16 cellular contexts compared by ENCODE assay signal in the genomic region with DNA sequence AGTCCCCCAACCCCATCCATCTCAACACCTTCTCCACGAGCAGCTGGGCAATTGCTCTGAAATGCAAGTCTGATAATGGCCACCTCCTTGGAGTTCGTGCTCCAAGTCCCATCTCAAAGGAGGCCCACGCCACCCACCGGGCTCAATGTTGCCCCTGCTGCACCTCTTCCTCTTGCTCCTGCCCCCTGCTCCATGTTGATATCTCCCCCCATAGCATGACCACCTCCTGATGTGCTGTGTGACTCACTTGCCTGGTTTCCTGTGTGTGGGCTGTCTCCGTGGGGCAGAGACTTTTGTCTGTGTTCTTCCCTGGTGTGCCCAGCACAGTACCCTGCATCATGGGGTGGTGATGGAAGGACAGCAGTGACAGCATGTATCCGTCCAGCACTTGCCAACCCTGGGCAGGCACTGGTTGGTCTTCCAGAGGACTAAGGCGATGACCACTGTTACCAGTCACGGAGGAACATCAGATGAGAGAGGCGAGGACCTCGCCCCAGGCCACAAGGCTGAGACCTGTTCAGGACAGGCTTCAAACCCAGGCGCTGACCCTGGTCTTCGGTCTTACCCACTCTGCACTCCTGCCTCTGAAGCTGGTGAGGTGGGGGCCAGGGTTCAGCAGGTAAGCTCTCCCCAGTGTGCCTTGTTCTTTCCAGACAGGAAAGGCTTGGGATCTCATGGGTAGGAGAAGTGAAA.
DNase-seq lines count a peak whose midpoint lies in the region; ATAC-seq, FAIRE-seq and TF ChIP-seq lines count a peak whose summit lies in the region.
"Had no signal": no experiment of that assay in that cellular context is flagged by ENCODE, and none has a peak within 500 bp of the region (broad histone marks: within the 10 kb centered on the region; RNA-seq: fewer than 3 reads in every experiment).

No MANE protein-coding gene starts in this region.

- no peak for ATAC-seq in esophagus mucosa

- H2BK5ac ChIP-seq in trophoblast cell (ENCODE audit: low read depth, low read length, poor library complexity): no peak overlapping the region

- H2AK5ac ChIP-seq in trophoblast cell (ENCODE audit: low read length): no peak overlapping the region

- no peak overlapping the region for H2BK120ac ChIP-seq in trophoblast cell (ENCODE audit: insufficient read depth, low read length, poor library complexity)

- intact Hi-C loops in kidney (cut with DNase I): no loop called here
- intact Hi-C loops in activated CD4-positive, alpha-beta T cell treated with anti-CD3 and anti-CD28 coated beads, Interleukin-2, amount 10 ng/mL, durations not matched to agents 24 days and 14 days (cut with micrococcal nuclease): no loop called here

- H3K18ac ChIP-seq in trophoblast cell (ENCODE audit: low read length): no peak overlapping the region

- no peak overlapping the region for H4K8ac ChIP-seq in trophoblast cell (ENCODE audit: low read depth, low read length)

- no peak overlapping the region for H2AFZ ChIP-seq in trophoblast cell (ENCODE audit: insufficient read depth, low read length, poor library complexity)

- H3K9me3 ChIP-seq in BLaER1: peaks cover 35% of the 10 kb centered on the region
- H3K9me3 ChIP-seq in HEK293 (ENCODE audit: control insufficient read depth, insufficient read depth, low read depth, low read length): no peaks in the 10 kb centered on the region
- H3K9me3 ChIP-seq in kidney (ENCODE audit: control insufficient read depth in 1 of 2, low read length in 2 of 2): no peaks in the 10 kb centered on the region
- peaks cover 20% of the 10 kb centered on the region for H3K9me3 ChIP-seq in trophoblast cell (ENCODE audit: insufficient read depth, low read depth, low read length)

- peaks cover 52% of the 10 kb centered on the region for H3K4me1 ChIP-seq in BLaER1
- no peaks in the 10 kb centered on the region for H3K4me1 ChIP-seq in HEK293 (ENCODE audit: control insufficient read depth, insufficient read depth, low read length)
- H3K4me1 ChIP-seq in kidney (ENCODE audit: control insufficient read depth in 1 of 2, insufficient read depth in 1 of 2, low read depth in 1 of 2, low read length in 2 of 2): no peaks in the 10 kb centered on the region
- H3K4me1 ChIP-seq in trophoblast cell (ENCODE audit: control insufficient read depth in 1 of 2, insufficient read depth in 2 of 2, low read length in 2 of 2): no peaks in the 10 kb centered on the region

- DNase-seq in kidney (peak; percentile 51), trophoblast cell (no peak), foreskin fibroblast (no peak), SW480 (ENCODE audit: low spot score) (no peak)
- no peak for DNase-seq in activated CD4-positive, alpha-beta T cell treated with anti-CD3 and anti-CD28 coated beads, Interleukin-2, amount 10 ng/mL, durations not matched to agents 24 days and 14 days
- DNase-seq: DMS53, GF-D8, HCEC 1CT had no signal

- H3K27ac ChIP-seq in BLaER1: no peak overlapping the region
- H3K27ac ChIP-seq in HEK293 (ENCODE audit: extremely low read depth, low read depth, low read length): no peak overlapping the region
- peak overlapping the region; percentile 67 to 72 for H3K27ac ChIP-seq in kidney (ENCODE audit: low read depth in 2 of 2, low read length in 2 of 2)
- no peak overlapping the region for H3K27ac ChIP-seq in trophoblast cell (ENCODE audit: low read depth, low read length)
- H3K27ac ChIP-seq: HL-60 had no signal

- H3K4me3 Mint-ChIP-seq in activated CD4-positive, alpha-beta T cell treated with anti-CD3 and anti-CD28 coated beads, Interleukin-2, amount 10 ng/mL, durations not matched to agents 24 days and 14 days: no peak overlapping the region
- H3K4me3 Mint-ChIP-seq: B cell had no signal

- H3K4me3 ChIP-seq in BLaER1 (0 out of 2 replicates have a peak overlapping the region, but pooled peaks have one; percentile 4), HEK293 (ENCODE audit: low read depth, low read length) (no peak overlapping the region), kidney (ENCODE audit: low read length in 2 of 2) (no peak overlapping the region), trophoblast cell (ENCODE audit: low read depth, low read length) (no peak overlapping the region), foreskin fibroblast (ENCODE audit: low read depth in 1 of 2, low read length in 2 of 2) (no peak overlapping the region)

- H2BK12ac ChIP-seq in trophoblast cell (ENCODE audit: low read length): no peak overlapping the region

- peak overlapping the region; percentile 74 for H3K4me2 ChIP-seq in BLaER1
- no peak overlapping the region for H3K4me2 ChIP-seq in trophoblast cell (ENCODE audit: low read length)

- H3K23ac ChIP-seq in trophoblast cell (ENCODE audit: low read length): peak overlapping the region; percentile 31

- no peak for FAIRE-seq in kidney (lab: Jason Lieb, UNC)
- FAIRE-seq: A204.1, GM19239, H1 had no signal

- WGBS in trophoblast cell (ENCODE audit: extremely low coverage, insufficient coverage, insufficient read length): no CpG with 5 or more reads among the region's 12 CpGs

- no peaks in the 10 kb centered on the region for H3K4me1 Mint-ChIP-seq in activated CD4-positive, alpha-beta T cell treated with anti-CD3 and anti-CD28 coated beads, Interleukin-2, amount 10 ng/mL, durations not matched to agents 24 days and 14 days
- H3K4me1 Mint-ChIP-seq: B cell had no signal

- no peak overlapping the region for H3K14ac ChIP-seq in trophoblast cell (ENCODE audit: low read length)

- no peaks in the 10 kb centered on the region for H3K36me3 Mint-ChIP-seq in activated CD4-positive, alpha-beta T cell treated with anti-CD3 and anti-CD28 coated beads, Interleukin-2, amount 10 ng/mL, durations not matched to agents 24 days and 14 days (ENCODE audit: low read depth)

- H3K36me3 ChIP-seq in BLaER1 (0 out of 2 replicates have a peak, but pooled peaks cover 6% of the 10 kb centered on the region), HEK293 (ENCODE audit: control insufficient read depth in 2 of 2, insufficient read depth in 1 of 2, low read length in 2 of 2) (no peaks in the 10 kb centered on the region), kidney (ENCODE audit: control insufficient read depth in 1 of 2, insufficient read depth in 2 of 2, low read length in 2 of 2) (no peaks in the 10 kb centered on the region), trophoblast cell (ENCODE audit: control insufficient read depth in 1 of 2, insufficient read depth in 2 of 2, low read length in 2 of 2) (no peaks in the 10 kb centered on the region)

- H3K79me2 ChIP-seq in trophoblast cell (ENCODE audit: control insufficient read depth, insufficient read depth, low read length, poor library complexity): no peaks in the 10 kb centered on the region

- H3K27me3 ChIP-seq in BLaER1: no peaks in the 10 kb centered on the region
- no peaks in the 10 kb centered on the region for H3K27me3 ChIP-seq in trophoblast cell (ENCODE audit: insufficient read depth, low read length)

- no peak overlapping the region for H4K91ac ChIP-seq in trophoblast cell (ENCODE audit: low read depth, low read length)

- H3K27ac Mint-ChIP-seq in activated CD4-positive, alpha-beta T cell treated with anti-CD3 and anti-CD28 coated beads, Interleukin-2, amount 10 ng/mL, durations not matched to agents 24 days and 14 days: no peak overlapping the region
- H3K27ac Mint-ChIP-seq: B cell had no signal

- POLR2A ChIA-PET in HEK293 (lab: Yijun Ruan, JAX): no interaction called here

- H3K79me1 ChIP-seq in trophoblast cell (ENCODE audit: low read length): no peaks in the 10 kb centered on the region

- H3K4ac ChIP-seq in trophoblast cell (ENCODE audit: low read depth, low read length): no peak overlapping the region

- H3K9ac ChIP-seq in BLaER1 (no peak overlapping the region), kidney (ENCODE audit: low read length in 2 of 2) (no peak overlapping the region), trophoblast cell (ENCODE audit: low read length) (no peak overlapping the region)

- H4K12ac ChIP-seq in trophoblast cell (ENCODE audit: low read depth, low read length): no peak overlapping the region

- no peaks in the 10 kb centered on the region for H4K20me1 ChIP-seq in BLaER1

- CTCF ChIA-PET in HEK293 (lab: Yijun Ruan, JAX): no interaction called here

- no peaks in the 10 kb centered on the region for H3K9me3 Mint-ChIP-seq in activated CD4-positive, alpha-beta T cell treated with anti-CD3 and anti-CD28 coated beads, Interleukin-2, amount 10 ng/mL, durations not matched to agents 24 days and 14 days

- no peaks in the 10 kb centered on the region for H3K27me3 Mint-ChIP-seq in activated CD4-positive, alpha-beta T cell treated with anti-CD3 and anti-CD28 coated beads, Interleukin-2, amount 10 ng/mL, durations not matched to agents 24 days and 14 days
- H3K27me3 Mint-ChIP-seq: B cell had no signal

- TF ChIP-seq CTCF in HEK293 (tag by site-specific recombination; IDR thresholded peaks at IDR 0.05) (no peak), kidney (IDR thresholded peaks at IDR 0.05; ENCODE audit: borderline replicate concordance, extremely low read depth, insufficient read depth) (no peak), foreskin fibroblast (IDR thresholded peaks at IDR 0.05; ENCODE audit: low read depth, low read length) (no peak)

TF ChIP-seq in HEK293, 187 proteins besides CTCF, POLR2A, EP300 and RAD21:
- TF ChIP-seq ZIC2 (tag by site-specific recombination; IDR thresholded peaks at IDR 0.05) (peak; percentile 56), ZSCAN16 (tag by site-specific recombination; IDR thresholded peaks at IDR 0.05) (no peak)

Comparison
In these comparisons a context has a peak if more than half of its experiments do, and no peak if none do; other contexts are left out.
1. H3K27ac ChIP-seq: peak in kidney (2 of 2); none in BLaER1 (single experiment), HEK293 (single experiment) and trophoblast cell (single experiment).